Comparison of ENCODE assay signal across 9 cellular contexts in the genomic region with DNA sequence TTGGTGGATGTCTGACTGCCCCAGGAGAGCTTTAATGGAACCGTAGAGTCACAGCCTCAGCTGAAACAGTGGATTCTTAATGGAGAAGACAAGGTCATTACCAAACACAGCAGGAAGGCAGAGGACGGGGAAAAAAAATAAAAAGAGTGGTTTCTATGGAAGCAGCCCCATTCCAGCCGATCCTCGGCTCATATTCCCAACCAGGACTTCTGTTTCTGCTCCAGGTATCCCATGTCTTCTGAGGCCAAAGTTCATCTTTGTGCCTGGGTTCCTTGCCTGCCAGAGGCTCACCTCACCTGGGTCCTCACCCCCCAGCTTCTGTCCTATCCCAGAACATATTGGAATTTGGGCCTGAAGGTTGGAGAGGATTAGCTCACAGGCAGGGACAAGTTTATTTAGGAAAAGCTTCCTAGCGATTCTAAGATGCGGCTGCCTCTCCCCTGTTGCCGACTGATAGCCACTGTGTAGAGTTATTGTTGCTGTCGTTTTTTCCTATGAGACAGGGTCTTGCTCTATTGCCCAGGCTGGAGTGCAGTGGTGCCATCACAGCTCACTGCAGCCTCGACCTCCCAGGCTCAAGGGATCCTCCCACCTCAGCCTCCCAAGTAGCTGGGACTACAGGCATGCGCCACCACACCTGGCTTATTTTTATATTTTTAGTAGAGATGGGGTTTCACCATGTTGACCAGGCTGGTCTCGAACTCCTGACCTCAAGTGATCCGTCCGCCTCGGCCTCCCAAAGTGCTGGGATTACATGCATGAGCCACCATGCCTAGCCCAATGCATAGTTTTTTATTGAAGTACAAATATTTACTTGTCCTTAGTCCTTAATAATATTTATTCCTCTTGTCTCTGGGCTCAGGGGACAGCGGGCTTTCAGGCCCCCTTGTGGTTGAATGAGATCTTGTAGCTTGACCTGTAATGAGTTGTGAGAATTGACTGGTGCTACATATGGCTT. TPM values are rescaled to one million over a fixed set of nuclear protein-coding genes. Genes with fewer than 3 reads are reported as not detected.
DNase-seq lines count a peak whose midpoint lies in the region; ATAC-seq and TF ChIP-seq lines count a peak whose summit lies in the region.
"Had no signal": no experiment of that assay in that cellular context is flagged by ENCODE, and none has a peak within 500 bp of the region (broad histone marks: within the 10 kb centered on the region; RNA-seq: fewer than 3 reads in every experiment).

No MANE protein-coding gene starts in this region.

- H3K36me3 ChIP-seq in cardiac muscle cell (no peaks in the 10 kb centered on the region), right atrium auricular region (no peaks in the 10 kb centered on the region), OCI-LY3 (replicated peaks; ENCODE audit: low read depth, low read length) (no peaks in the 10 kb centered on the region), thoracic aorta (no peaks in the 10 kb centered on the region)

- H3K27me3 ChIP-seq in cardiac muscle cell (no peaks in the 10 kb centered on the region), right atrium auricular region (no peaks in the 10 kb centered on the region), OCI-LY3 (ENCODE audit: low read depth, low read length) (no peaks in the 10 kb centered on the region), thoracic aorta (replicated peaks; ENCODE audit: insufficient read depth) (no peaks in the 10 kb centered on the region)

- H3K4me2 ChIP-seq in OCI-LY3 (ENCODE audit: low read length) = no peak overlapping the region

- H3K4me3 ChIP-seq in cardiac muscle cell (no peak overlapping the region), right atrium auricular region (no peak overlapping the region), OCI-LY3 (ENCODE audit: low read length) (no peak overlapping the region), thoracic aorta (no peak overlapping the region)

- H3K9ac ChIP-seq in OCI-LY3 (ENCODE audit: low read length) = no peak overlapping the region

- H3K9me3 ChIP-seq in cardiac muscle cell (ENCODE audit: low read depth) (no peaks in the 10 kb centered on the region), right atrium auricular region (no peaks in the 10 kb centered on the region), OCI-LY3 (ENCODE audit: insufficient read depth, low read length) (no peaks in the 10 kb centered on the region), thoracic aorta (no peaks in the 10 kb centered on the region)

- DNase-seq in cardiac muscle cell (ENCODE audit: low read depth in 1 of 2, low spot score in 1 of 2) (peak; percentile 49 to 70), right atrium auricular region (ENCODE audit: low spot score) (no peak), fibroblast of gingiva (ENCODE audit: low read depth) (peak; percentile 43), thoracic aorta (ENCODE audit: low spot score) (no peak), NCI-H187 treated with DMSO at 0.1 percent for 48 hours (lab: John Stamatoyannopoulos, UW) (no peak)
- DNase-seq: activated naive CD8-positive, alpha-beta T cell treated with anti-CD3 and anti-CD28 coated beads, Interleukin-2, amount 10 ng/mL, durations not matched to agents 7 days and 5 days had no signal

- H3K27ac ChIP-seq in cardiac muscle cell (no peak overlapping the region), right atrium auricular region (no peak overlapping the region), OCI-LY3 (ENCODE audit: low read length) (no peak overlapping the region), thoracic aorta (no peak overlapping the region)

- no peaks in the 10 kb centered on the region for H4K20me1 ChIP-seq in OCI-LY3 (ENCODE audit: insufficient read depth, low read length)

- peaks cover 3% of the 10 kb centered on the region for H3K4me1 ChIP-seq in cardiac muscle cell (ENCODE audit: low read depth)
- H3K4me1 ChIP-seq in right atrium auricular region = no peaks in the 10 kb centered on the region
- H3K4me1 ChIP-seq in OCI-LY3 (ENCODE audit: low read length) = no peaks in the 10 kb centered on the region
- peaks cover 0 to 11% of the 10 kb centered on the region in 2 donors for H3K4me1 ChIP-seq in thoracic aorta (ENCODE audit: control insufficient read depth in 1 of 2, low read depth in 2 of 2)

- ATAC-seq in thoracic aorta (ENCODE audit: insufficient number of reproducible peaks, low FRiP score, low read depth) (no peak), GM19351 (IDR thresholded peaks at IDR 0.05; ENCODE audit: unreplicated experiment) (no peak), HG03095 (IDR thresholded peaks at IDR 0.05; ENCODE audit: unreplicated experiment) (no peak)

- no peak overlapping the region for H2AFZ ChIP-seq in OCI-LY3 (ENCODE audit: low read depth, low read length)

- TF ChIP-seq CTCF in cardiac muscle cell (IDR thresholded peaks at IDR 0.05; ENCODE audit: low read depth, low read length) (peak; percentile 55), right atrium auricular region (IDR thresholded peaks at IDR 0.05) (peak in 1 of 2 donors; percentile 54), OCI-LY3 (IDR thresholded peaks at IDR 0.05; ENCODE audit: low read depth, low read length) (peak; percentile 39), thoracic aorta (IDR thresholded peaks at IDR 0.05) (peak; percentile 7)

- no peaks in the 10 kb centered on the region for H3K79me2 ChIP-seq in OCI-LY3 (ENCODE audit: low read length)

RNA-seq across cellular contexts. Expression of a gene that starts 15.4 kb away (rescaled TPM):
- total RNA-seq in cardiac muscle cell = not detected in 2 replicates
- polyA plus RNA-seq in cardiac muscle cell = not detected in 2 replicates
- 1 to 10 TPM in 1 of 2 donors, under 1 TPM in 1; 0.93 to 3.3 TPM for total RNA-seq in right atrium auricular region
- not detected for total RNA-seq in thoracic aorta
- total RNA-seq: activated naive CD8-positive, alpha-beta T cell treated with anti-CD3 and anti-CD28 coated beads, Interleukin-2, amount 10 ng/mL, durations not matched to agents 7 days and 5 days had no signal

RNA-seq across cellular contexts. Expression of a gene that starts 17.9 kb away (rescaled TPM):
- 32.3 and 34.6 TPM in 2 replicates for total RNA-seq in cardiac muscle cell
- polyA plus RNA-seq in cardiac muscle cell = 19.2 and 21.2 TPM in 2 replicates
- total RNA-seq in right atrium auricular region = 10 to 100 TPM; 12.2 to 13.6 TPM
- 10 to 100 TPM; 42.9 to 48.2 TPM for total RNA-seq in thoracic aorta

RNA-seq across cellular contexts. Expression of a gene that starts 57.0 kb away (rescaled TPM):
- not detected in 2 replicates for total RNA-seq in cardiac muscle cell
- polyA plus RNA-seq in cardiac muscle cell = not detected in 2 replicates
- total RNA-seq in right atrium auricular region = not detected
- not detected for total RNA-seq in thoracic aorta
- total RNA-seq: activated naive CD8-positive, alpha-beta T cell treated with anti-CD3 and anti-CD28 coated beads, Interleukin-2, amount 10 ng/mL, durations not matched to agents 7 days and 5 days had no signal

Comparison
In these comparisons a context has a peak if more than half of its experiments do, and no peak if none do; other contexts are left out.
1. DNase-seq: peak in cardiac muscle cell (2 of 2) and fibroblast of gingiva (single experiment); none in right atrium auricular region (single experiment), thoracic aorta (single experiment) and NCI-H187 treated with DMSO at 0.1 percent for 48 hours (single experiment).